ENCODE assay signal across 6 cellular contexts in the genomic region with DNA sequence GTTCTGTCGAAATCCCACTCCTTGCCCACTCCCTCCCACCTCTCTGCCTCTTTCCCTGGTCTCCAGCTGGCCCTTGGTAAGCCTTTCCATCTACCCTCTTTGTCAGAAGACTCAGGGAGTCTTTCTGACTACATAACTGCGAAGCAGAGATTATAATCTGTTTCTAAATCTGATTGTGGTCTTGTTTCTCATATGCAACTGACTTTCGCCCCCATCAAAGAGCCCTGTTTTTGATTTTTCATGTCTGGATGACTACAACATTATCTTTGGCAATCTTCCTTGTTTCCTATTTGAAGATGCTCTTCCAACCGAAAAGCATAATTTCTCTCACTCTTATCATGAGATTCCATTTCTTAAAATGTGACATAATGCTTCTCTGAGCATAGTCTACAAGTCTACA.
"Had no signal": no experiment of that assay in that cellular context is flagged by ENCODE, and none has a peak within 500 bp of the region (broad histone marks: within the 10 kb centered on the region; RNA-seq: fewer than 3 reads in every experiment).

No MANE protein-coding gene starts in this region.

- H3K4me1 ChIP-seq: breast epithelium, lower lobe of right lung, neural progenitor cell, pancreas had no signal

- DNase-seq: T1000 had no signal

- H3K9me3 ChIP-seq: breast epithelium, lower lobe of right lung, pancreas, thoracic aorta had no signal

- H3K4me2 ChIP-seq: neural progenitor cell had no signal

- H3K9ac ChIP-seq: neural progenitor cell had no signal

- H2AFZ ChIP-seq: neural progenitor cell had no signal

- H3K27ac ChIP-seq: breast epithelium, lower lobe of right lung, neural progenitor cell, pancreas, thoracic aorta had no signal

- H3K36me3 ChIP-seq: breast epithelium, lower lobe of right lung, neural progenitor cell, pancreas, thoracic aorta had no signal

- H3K4me3 ChIP-seq: breast epithelium, lower lobe of right lung, neural progenitor cell, pancreas, thoracic aorta had no signal

- H3K27me3 ChIP-seq: breast epithelium, neural progenitor cell, pancreas had no signal
